23 cellular contexts compared by ENCODE assay signal in the genomic region with DNA sequence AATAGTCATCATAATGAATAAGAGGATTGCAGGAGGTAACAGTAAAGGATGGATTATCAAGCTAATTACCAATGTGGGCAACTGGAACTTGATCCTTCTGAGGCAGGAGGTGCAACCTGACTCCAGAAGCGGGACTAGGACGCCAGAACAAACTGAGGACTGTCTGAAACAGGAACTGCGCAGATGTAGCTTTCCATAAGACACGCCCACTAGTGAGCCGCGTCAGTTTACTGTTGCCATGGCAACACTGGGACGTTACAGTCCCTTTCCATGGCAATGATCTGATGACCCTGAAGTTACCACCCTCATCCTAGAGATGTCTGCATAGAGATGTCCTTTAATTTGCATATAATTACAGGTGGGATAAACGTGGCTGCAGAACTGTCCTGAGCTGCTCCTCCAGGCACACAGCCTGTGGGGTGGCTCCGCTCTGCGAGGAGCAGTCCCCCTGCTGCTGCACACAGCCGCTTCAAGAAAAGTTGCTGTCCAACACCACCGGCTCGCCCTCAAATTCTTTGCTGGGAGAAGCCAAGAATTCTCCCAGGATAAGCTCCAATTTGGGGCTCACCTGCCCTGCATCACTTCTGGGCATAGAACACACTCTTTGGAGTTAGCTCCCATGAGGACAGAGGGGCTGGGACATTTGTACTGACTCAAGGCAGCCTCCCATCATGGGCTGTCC.
DNase-seq lines count a peak whose midpoint lies in the region; ATAC-seq and TF ChIP-seq lines count a peak whose summit lies in the region.
"Had no signal": no experiment of that assay in that cellular context is flagged by ENCODE, and none has a peak within 500 bp of the region (broad histone marks: within the 10 kb centered on the region; RNA-seq: fewer than 3 reads in every experiment).

No MANE protein-coding gene starts in this region.

- DNase-seq in Ammon's horn (ENCODE audit: low spot score) (peak; percentile 11), DMS153 treated with DMSO at 0.1 percent for 48 hours (lab: John Stamatoyannopoulos, UW; ENCODE audit: unreplicated experiment) (peak; percentile 10), NCI-H526 treated with DMSO at 0.1 percent for 48 hours (lab: John Stamatoyannopoulos, UW) (peak; percentile 70), iPS-NIHi11 (ENCODE audit: low spot score) (peak; percentile 29), left cardiac atrium (no peak), RWPE1 (ENCODE audit: low spot score) (no peak), RPMI8226 (no peak), SKM-1 treated with dmso at 0.1 percent for 144 hours (lab: John Stamatoyannopoulos, UW; ENCODE audit: unreplicated experiment) (no peak)
- DNase-seq: activated CD4-positive, alpha-beta T cell treated with anti-CD3 and anti-CD28 coated beads for 1 hour; activated naive CD8-positive, alpha-beta T cell treated with anti-CD3 and anti-CD28 coated beads, Interleukin-2, amount 10 ng/mL, durations not matched to agents 7 days and 5 days; CD4-positive, CD25-positive, alpha-beta regulatory T cell; cerebellar nuclear complex; KBM-7; left colon; natural killer cell; NCI-H187; NCI-H510A treated with DMSO at 0.1 percent for 48 hours; Peyer's patch; SK-N-SH had no signal

- TF ChIP-seq CTCF in RWPE1 (conservative IDR thresholded peaks at IDR 0.05; ENCODE audit: low read depth): no peak

- POLR2A ChIA-PET in RWPE1 (lab: Yijun Ruan, JAX; ENCODE audit: low non-redundant PET): no interaction called here

- intact Hi-C loops in left cardiac atrium (cut with DNase I): no loop called here

- no peak for ATAC-seq in left cardiac atrium
- ATAC-seq: activated T-helper 17 cell treated with anti-CD3 and anti-CD28 coated beads, Interleukin-2, amount 50 U/mL, for 72 hours; left colon; natural killer cell had no signal

- H3K27ac ChIP-seq in RWPE1: no peak overlapping the region
- H3K27ac ChIP-seq: GM23248, parathyroid adenoma, Peyer's patch, suprapubic skin had no signal

- CTCF ChIA-PET in RWPE1 (lab: Yijun Ruan, JAX): no interaction called here

Comparison
In these comparisons a context has a peak if more than half of its experiments do, and no peak if none do; other contexts are left out.
1. DNase-seq: peak in Ammon's horn (single experiment), DMS153 treated with DMSO at 0.1 percent for 48 hours (single experiment), NCI-H526 treated with DMSO at 0.1 percent for 48 hours (single experiment) and iPS-NIHi11 (single experiment); none in left cardiac atrium (single experiment), RWPE1 (single experiment), RPMI8226 (single experiment) and SKM-1 treated with dmso at 0.1 percent for 144 hours (single experiment).